ENCODE assay signal across 16 cellular contexts in genomic region chr14:84482256-84483071, GRCh38.
DNase-seq lines count a peak whose midpoint lies in the region; ATAC-seq, FAIRE-seq and TF ChIP-seq lines count a peak whose summit lies in the region.
"Had no signal": no experiment of that assay in that cellular context is flagged by ENCODE, and none has a peak within 500 bp of the region (broad histone marks: within the 10 kb centered on the region; RNA-seq: fewer than 3 reads in every experiment).

No MANE protein-coding gene starts in this region.

- H3K4me3 ChIP-seq in AG10803 (ENCODE audit: low read length): no peak overlapping the region
- H3K4me3 ChIP-seq: Peyer's patch had no signal

- FAIRE-seq in endometrium (lab: Jason Lieb, UNC): peak; percentile 72

- TF ChIP-seq CTCF in AG10803 (conservative IDR thresholded peaks at IDR 0.05; ENCODE audit: low read length): no peak

- DNase-seq in AG10803 (ENCODE audit: low read depth): peak; percentile 56
- peak; percentile 39 for DNase-seq in LHCN-M2 (ENCODE audit: low read depth)
- DNase-seq in myocyte (ENCODE audit: low read depth): peak; percentile 1
- no peak for DNase-seq in activated CD4-positive, alpha-beta T cell treated with anti-CD3 and anti-CD28 coated beads for 4 hours
- no peak for DNase-seq in NK-92 treated with Interleukin-12 subunit alpha and Interleukin-12 subunit beta, amount 100 ng/mL, for 24 hours (lab: John Stamatoyannopoulos, UW)
- DNase-seq: activated CD4-positive, alpha-beta T cell treated with anti-CD3 and anti-CD28 coated beads, Interleukin-2, amount 10 ng/mL, durations not matched to agents 7 days and 5 days; BE2C; midbrain; MV-4-11; NCI-H2227 treated with DMSO at 0.1 percent for 48 hours; Peyer's patch; posterior cingulate gyrus; stimulated activated CD4-positive, alpha-beta T cell treated with anti-CD3 and anti-CD28 coated beads, Interleukin-2, amount 100 ng/mL, for 24 hours had no signal

- no peak for ATAC-seq in HG02981 (IDR thresholded peaks at IDR 0.05; ENCODE audit: unreplicated experiment)
- no peak for ATAC-seq in activated CD4-positive, CD25-positive, alpha-beta regulatory T cell treated with anti-CD3 and anti-CD28 coated beads, Interleukin-2, amount 50 U/mL, for 24 hours

Comparison
In these comparisons a context has a peak if more than half of its experiments do, and no peak if none do; other contexts are left out.
1. DNase-seq: peak in AG10803 (single experiment), LHCN-M2 (single experiment) and myocyte (single experiment); none in activated CD4-positive, alpha-beta T cell treated with anti-CD3 and anti-CD28 coated beads for 4 hours (0 of 2) and NK-92 treated with Interleukin-12 subunit alpha and Interleukin-12 subunit beta, amount 100 ng/mL, for 24 hours (single experiment).